ENCODE assay signal across 18 cellular contexts in genomic region chr4:6071959-6072720, GRCh38. TPM values are rescaled to one million over a fixed set of nuclear protein-coding genes. Genes with fewer than 3 reads are reported as not detected.
DNase-seq lines count a peak whose midpoint lies in the region; ATAC-seq and TF ChIP-seq lines count a peak whose summit lies in the region.
"Had no signal": no experiment of that assay in that cellular context is flagged by ENCODE, and none has a peak within 500 bp of the region (broad histone marks: within the 10 kb centered on the region; RNA-seq: fewer than 3 reads in every experiment).

No MANE protein-coding gene starts in this region.

- POLR2A ChIA-PET in MCF 10A (lab: Yijun Ruan, JAX), result no interaction called here

- H3K4me3 Mint-ChIP-seq in T-helper 17 cell (no peak overlapping the region), MCF 10A (ENCODE audit: unreplicated experiment) (no peak overlapping the region)
- H3K4me3 Mint-ChIP-seq: stimulated activated naive B cell treated with anti-CD40 and anti-IgM and Interleukin-4, amounts not matched to agents 10 μg/mL and 1 μg/mL and 100 μg/mL, for 72 hours had no signal

- H3K9me3 ChIP-seq in T-helper 17 cell (ENCODE audit: control insufficient read depth, low read length, poor library complexity, severe bottlenecking) (no peaks in the 10 kb centered on the region), lower lobe of right lung (no peaks in the 10 kb centered on the region)
- H3K9me3 ChIP-seq: heart left ventricle, ovary had no signal

- H3K27me3 ChIP-seq in lower lobe of right lung (ENCODE audit: low read depth) (peaks cover 10% of the 10 kb centered on the region), foreskin keratinocyte (no peaks in the 10 kb centered on the region)
- H3K27me3 ChIP-seq: brain microvascular endothelial cell, ovary had no signal

- peaks cover 2% of the 10 kb centered on the region for H3K9me3 Mint-ChIP-seq in MCF 10A (ENCODE audit: unreplicated experiment)
- H3K9me3 Mint-ChIP-seq: stimulated activated naive B cell treated with anti-CD40 and anti-IgM and Interleukin-4, amounts not matched to agents 10 μg/mL and 1 μg/mL and 100 μg/mL, for 72 hours had no signal

- intact Hi-C loops in lower lobe of right lung (cut with DNase I), result no loop called here
- intact Hi-C loops in MCF 10A (cut with micrococcal nuclease), result no loop called here
- intact Hi-C loops in sciatic nerve (cut with DNase I), result no loop called here

- ATAC-seq in T-helper 17 cell (no peak), lower lobe of right lung (peak; percentile 57 to 64), sciatic nerve (no peak), foreskin keratinocyte (no peak)
- ATAC-seq: stimulated activated naive B cell treated with anti-CD40 and anti-IgM and Interleukin-4, amounts not matched to agents 10 μg/mL and 1 μg/mL and 100 μg/mL, for 72 hours had no signal

- H3K27me3 Mint-ChIP-seq in T-helper 17 cell, result no peaks in the 10 kb centered on the region
- no peaks in the 10 kb centered on the region for H3K27me3 Mint-ChIP-seq in MCF 10A (ENCODE audit: insufficient read depth, unreplicated experiment)

- no TSS peak for BruUV-seq in MCF 10A (replicated peaks; lab: Mats Ljungman, UMichigan)

- H3K4me1 ChIP-seq in lower lobe of right lung, result no peaks in the 10 kb centered on the region
- no peaks in the 10 kb centered on the region for H3K4me1 ChIP-seq in foreskin keratinocyte
- H3K4me1 ChIP-seq: heart left ventricle had no signal

- H3K27ac Mint-ChIP-seq in T-helper 17 cell, result peak overlapping the region; percentile 11
- no peak overlapping the region for H3K27ac Mint-ChIP-seq in MCF 10A (ENCODE audit: low read depth, unreplicated experiment)
- H3K27ac Mint-ChIP-seq: stimulated activated naive B cell treated with anti-CD40 and anti-IgM and Interleukin-4, amounts not matched to agents 10 μg/mL and 1 μg/mL and 100 μg/mL, for 72 hours had no signal

- H3K27ac ChIP-seq in lower lobe of right lung, result no peak overlapping the region
- no peak overlapping the region for H3K27ac ChIP-seq in foreskin keratinocyte
- H3K27ac ChIP-seq: brain microvascular endothelial cell, heart left ventricle, ovary had no signal

- no peak overlapping the region for H3K4me3 ChIP-seq in lower lobe of right lung
- H3K4me3 ChIP-seq: heart left ventricle, ovary had no signal

- H3K4me1 Mint-ChIP-seq in T-helper 17 cell, result peaks cover 3% of the 10 kb centered on the region
- H3K4me1 Mint-ChIP-seq in MCF 10A (ENCODE audit: insufficient read depth, unreplicated experiment), result no peaks in the 10 kb centered on the region
- H3K4me1 Mint-ChIP-seq: stimulated activated naive B cell treated with anti-CD40 and anti-IgM and Interleukin-4, amounts not matched to agents 10 μg/mL and 1 μg/mL and 100 μg/mL, for 72 hours had no signal

- peaks cover 2% of the 10 kb centered on the region for H3K36me3 Mint-ChIP-seq in T-helper 17 cell (ENCODE audit: low read depth)
- no peaks in the 10 kb centered on the region for H3K36me3 Mint-ChIP-seq in MCF 10A (ENCODE audit: insufficient read depth, unreplicated experiment)
- H3K36me3 Mint-ChIP-seq: stimulated activated naive B cell treated with anti-CD40 and anti-IgM and Interleukin-4, amounts not matched to agents 10 μg/mL and 1 μg/mL and 100 μg/mL, for 72 hours had no signal

- CTCF ChIA-PET in MCF 10A (lab: Yijun Ruan, JAX), result interaction anchor here (0.5 to 1.1 kb wide), 5 partner anchors 13 to 1560 kb away, joined by 3 to 4 read pairs (median 3); no protein-coding TSS in a partner anchor

- DNase-seq in COR-L47 (lab: John Stamatoyannopoulos, UW), result peak; percentile 65
- peak; percentile 78 for DNase-seq in NCI-H1092 treated with DMSO at 0.1 percent for 48 hours (lab: John Stamatoyannopoulos, UW)
- no peak for DNase-seq in T-helper 17 cell
- peak; percentile 66 for DNase-seq in lower lobe of right lung
- DNase-seq in T-helper 2 cell, result no peak
- no peak for DNase-seq in MCF 10A (ENCODE audit: unreplicated experiment)
- no peak for DNase-seq in sciatic nerve (ENCODE audit: low spot score)
- DNase-seq in foreskin keratinocyte, result no peak
- DNase-seq: activated CD4-positive, alpha-beta T cell treated with anti-CD3 and anti-CD28 coated beads, Interleukin-2, amount 50 U/mL, for 48 hours; brain microvascular endothelial cell; HCEC 1CT; IMR-90; mesenchymal stem cell; NCI-H187 treated with DMSO at 0.1 percent for 48 hours; stimulated activated naive B cell treated with anti-CD40 and anti-IgM and Interleukin-4, amounts not matched to agents 10 μg/mL and 1 μg/mL and 100 μg/mL, for 72 hours; T-helper 9 cell had no signal

- H3K36me3 ChIP-seq in lower lobe of right lung, result no peaks in the 10 kb centered on the region
- H3K36me3 ChIP-seq: brain microvascular endothelial cell, heart left ventricle, ovary had no signal

- no peak for TF ChIP-seq CTCF in lower lobe of right lung (IDR thresholded peaks at IDR 0.05)
- TF ChIP-seq CTCF in MCF 10A (IDR thresholded peaks at IDR 0.05; ENCODE audit: unreplicated experiment), result no peak
- no peak for TF ChIP-seq CTCF in foreskin keratinocyte (conservative IDR thresholded peaks at IDR 0.05)

RNA-seq across cellular contexts. Expression of gene C4orf50, which starts 53.9 kb away (rescaled TPM):
- total RNA-seq in T-helper 17 cell (1 to 10 TPM in 1 of 2 donors, under 1 TPM in 1; 0.87 to 2.3 TPM), lower lobe of right lung (0.09 TPM), MCF 10A (2022) (not detected in 2 replicates), sciatic nerve (0.09 TPM), foreskin keratinocyte (not detected in 2 replicates)
- not detected in 2 replicates for polyA plus RNA-seq in foreskin keratinocyte
- total RNA-seq: IMR-90 had no signal
- polyA plus RNA-seq: heart left ventricle, IMR-90 had no signal

Comparison
In these comparisons a context has a peak if more than half of its experiments do, and no peak if none do; other contexts are left out.
1. DNase-seq: peak in COR-L47 (single experiment), NCI-H1092 treated with DMSO at 0.1 percent for 48 hours (single experiment) and lower lobe of right lung (single experiment); none in T-helper 17 cell (0 of 3), T-helper 2 cell (0 of 5), MCF 10A (single experiment), sciatic nerve (single experiment) and foreskin keratinocyte (0 of 2).
2. ATAC-seq: peak in lower lobe of right lung (2 of 2); none in T-helper 17 cell (single experiment), sciatic nerve (single experiment) and foreskin keratinocyte (single experiment).